1 cellular context compared by ENCODE assay signal in genomic region chr2:190670182-190670946, GRCh38.
TF ChIP-seq lines count a peak whose summit lies in the region.

No MANE protein-coding gene starts in this region.

TF ChIP-seq in GM12878, 131 proteins besides CTCF, POLR2A, EP300 and RAD21 (continued from another document and continues in another):
- TF ChIP-seq, protein P1, sequence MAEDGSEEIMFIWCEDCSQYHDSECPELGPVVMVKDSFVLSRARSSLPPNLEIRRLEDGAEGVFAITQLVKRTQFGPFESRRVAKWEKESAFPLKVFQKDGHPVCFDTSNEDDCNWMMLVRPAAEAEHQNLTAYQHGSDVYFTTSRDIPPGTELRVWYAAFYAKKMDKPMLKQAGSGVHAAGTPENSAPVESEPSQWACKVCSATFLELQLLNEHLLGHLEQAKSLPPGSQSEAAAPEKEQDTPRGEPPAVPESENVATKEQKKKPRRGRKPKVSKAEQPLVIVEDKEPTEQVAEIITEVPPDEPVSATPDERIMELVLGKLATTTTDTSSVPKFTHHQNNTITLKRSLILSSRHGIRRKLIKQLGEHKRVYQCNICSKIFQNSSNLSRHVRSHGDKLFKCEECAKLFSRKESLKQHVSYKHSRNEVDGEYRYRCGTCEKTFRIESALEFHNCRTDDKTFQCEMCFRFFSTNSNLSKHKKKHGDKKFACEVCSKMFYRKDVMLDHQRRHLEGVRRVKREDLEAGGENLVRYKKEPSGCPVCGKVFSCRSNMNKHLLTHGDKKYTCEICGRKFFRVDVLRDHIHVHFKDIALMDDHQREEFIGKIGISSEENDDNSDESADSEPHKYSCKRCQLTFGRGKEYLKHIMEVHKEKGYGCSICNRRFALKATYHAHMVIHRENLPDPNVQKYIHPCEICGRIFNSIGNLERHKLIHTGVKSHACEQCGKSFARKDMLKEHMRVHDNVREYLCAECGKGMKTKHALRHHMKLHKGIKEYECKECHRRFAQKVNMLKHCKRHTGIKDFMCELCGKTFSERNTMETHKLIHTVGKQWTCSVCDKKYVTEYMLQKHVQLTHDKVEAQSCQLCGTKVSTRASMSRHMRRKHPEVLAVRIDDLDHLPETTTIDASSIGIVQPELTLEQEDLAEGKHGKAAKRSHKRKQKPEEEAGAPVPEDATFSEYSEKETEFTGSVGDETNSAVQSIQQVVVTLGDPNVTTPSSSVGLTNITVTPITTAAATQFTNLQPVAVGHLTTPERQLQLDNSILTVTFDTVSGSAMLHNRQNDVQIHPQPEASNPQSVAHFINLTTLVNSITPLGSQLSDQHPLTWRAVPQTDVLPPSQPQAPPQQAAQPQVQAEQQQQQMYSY (CRISPR knock-in tag; IDR thresholded peaks at IDR 0.05), result no peak
- TF ChIP-seq, protein P2, sequence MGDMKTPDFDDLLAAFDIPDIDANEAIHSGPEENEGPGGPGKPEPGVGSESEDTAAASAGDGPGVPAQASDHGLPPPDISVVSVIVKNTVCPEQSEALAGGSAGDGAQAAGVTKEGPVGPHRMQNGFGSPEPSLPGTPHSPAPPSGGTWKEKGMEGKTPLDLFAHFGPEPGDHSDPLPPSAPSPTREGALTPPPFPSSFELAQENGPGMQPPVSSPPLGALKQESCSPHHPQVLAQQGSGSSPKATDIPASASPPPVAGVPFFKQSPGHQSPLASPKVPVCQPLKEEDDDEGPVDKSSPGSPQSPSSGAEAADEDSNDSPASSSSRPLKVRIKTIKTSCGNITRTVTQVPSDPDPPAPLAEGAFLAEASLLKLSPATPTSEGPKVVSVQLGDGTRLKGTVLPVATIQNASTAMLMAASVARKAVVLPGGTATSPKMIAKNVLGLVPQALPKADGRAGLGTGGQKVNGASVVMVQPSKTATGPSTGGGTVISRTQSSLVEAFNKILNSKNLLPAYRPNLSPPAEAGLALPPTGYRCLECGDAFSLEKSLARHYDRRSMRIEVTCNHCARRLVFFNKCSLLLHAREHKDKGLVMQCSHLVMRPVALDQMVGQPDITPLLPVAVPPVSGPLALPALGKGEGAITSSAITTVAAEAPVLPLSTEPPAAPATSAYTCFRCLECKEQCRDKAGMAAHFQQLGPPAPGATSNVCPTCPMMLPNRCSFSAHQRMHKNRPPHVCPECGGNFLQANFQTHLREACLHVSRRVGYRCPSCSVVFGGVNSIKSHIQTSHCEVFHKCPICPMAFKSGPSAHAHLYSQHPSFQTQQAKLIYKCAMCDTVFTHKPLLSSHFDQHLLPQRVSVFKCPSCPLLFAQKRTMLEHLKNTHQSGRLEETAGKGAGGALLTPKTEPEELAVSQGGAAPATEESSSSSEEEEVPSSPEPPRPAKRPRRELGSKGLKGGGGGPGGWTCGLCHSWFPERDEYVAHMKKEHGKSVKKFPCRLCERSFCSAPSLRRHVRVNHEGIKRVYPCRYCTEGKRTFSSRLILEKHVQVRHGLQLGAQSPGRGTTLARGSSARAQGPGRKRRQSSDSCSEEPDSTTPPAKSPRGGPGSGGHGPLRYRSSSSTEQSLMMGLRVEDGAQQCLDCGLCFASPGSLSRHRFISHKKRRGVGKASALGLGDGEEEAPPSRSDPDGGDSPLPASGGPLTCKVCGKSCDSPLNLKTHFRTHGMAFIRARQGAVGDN (IDR thresholded peaks at IDR 0.05), result peak; percentile 44; the same call in 1 of the 2 replicates
- no peak for TF ChIP-seq NFXL1 (IDR thresholded peaks at IDR 0.05; ENCODE audit: borderline replicate concordance)
- TF ChIP-seq HDAC2 (IDR thresholded peaks at IDR 0.05), result no peak
- no peak for TF ChIP-seq CBFB (IDR thresholded peaks at IDR 0.05; ENCODE audit: low read depth)
- TF ChIP-seq BCL11A (IDR thresholded peaks at IDR 0.05; ENCODE audit: low read depth, low read length), result 0 out of 2 replicates have a peak, but pooled peaks have one; percentile 17
- no peak for TF ChIP-seq MYB (IDR thresholded peaks at IDR 0.05; ENCODE audit: borderline replicate concordance, low read depth, low read length)
- TF ChIP-seq SMAD5 (IDR thresholded peaks at IDR 0.05; ENCODE audit: low read depth), result no peak
- no peak for TF ChIP-seq NR2C2 (IDR thresholded peaks at IDR 0.05; ENCODE audit: borderline replicate concordance, control insufficient read depth, insufficient read length, low read depth)
- TF ChIP-seq, protein P3, sequence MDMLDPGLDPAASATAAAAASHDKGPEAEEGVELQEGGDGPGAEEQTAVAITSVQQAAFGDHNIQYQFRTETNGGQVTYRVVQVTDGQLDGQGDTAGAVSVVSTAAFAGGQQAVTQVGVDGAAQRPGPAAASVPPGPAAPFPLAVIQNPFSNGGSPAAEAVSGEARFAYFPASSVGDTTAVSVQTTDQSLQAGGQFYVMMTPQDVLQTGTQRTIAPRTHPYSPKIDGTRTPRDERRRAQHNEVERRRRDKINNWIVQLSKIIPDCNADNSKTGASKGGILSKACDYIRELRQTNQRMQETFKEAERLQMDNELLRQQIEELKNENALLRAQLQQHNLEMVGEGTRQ (IDR thresholded peaks at IDR 0.05; ENCODE audit: borderline replicate concordance, low read depth, low read length), result no peak
- TF ChIP-seq ZBTB40 (IDR thresholded peaks at IDR 0.05; ENCODE audit: borderline replicate concordance), result no peak
- no peak for TF ChIP-seq NRF1 (conservative IDR thresholded peaks at IDR 0.05; ENCODE audit: low read depth, low read length)
- TF ChIP-seq KLF5 (IDR thresholded peaks at IDR 0.05; ENCODE audit: partially characterized antibody), result peak; percentile 48
- TF ChIP-seq, protein P4, sequence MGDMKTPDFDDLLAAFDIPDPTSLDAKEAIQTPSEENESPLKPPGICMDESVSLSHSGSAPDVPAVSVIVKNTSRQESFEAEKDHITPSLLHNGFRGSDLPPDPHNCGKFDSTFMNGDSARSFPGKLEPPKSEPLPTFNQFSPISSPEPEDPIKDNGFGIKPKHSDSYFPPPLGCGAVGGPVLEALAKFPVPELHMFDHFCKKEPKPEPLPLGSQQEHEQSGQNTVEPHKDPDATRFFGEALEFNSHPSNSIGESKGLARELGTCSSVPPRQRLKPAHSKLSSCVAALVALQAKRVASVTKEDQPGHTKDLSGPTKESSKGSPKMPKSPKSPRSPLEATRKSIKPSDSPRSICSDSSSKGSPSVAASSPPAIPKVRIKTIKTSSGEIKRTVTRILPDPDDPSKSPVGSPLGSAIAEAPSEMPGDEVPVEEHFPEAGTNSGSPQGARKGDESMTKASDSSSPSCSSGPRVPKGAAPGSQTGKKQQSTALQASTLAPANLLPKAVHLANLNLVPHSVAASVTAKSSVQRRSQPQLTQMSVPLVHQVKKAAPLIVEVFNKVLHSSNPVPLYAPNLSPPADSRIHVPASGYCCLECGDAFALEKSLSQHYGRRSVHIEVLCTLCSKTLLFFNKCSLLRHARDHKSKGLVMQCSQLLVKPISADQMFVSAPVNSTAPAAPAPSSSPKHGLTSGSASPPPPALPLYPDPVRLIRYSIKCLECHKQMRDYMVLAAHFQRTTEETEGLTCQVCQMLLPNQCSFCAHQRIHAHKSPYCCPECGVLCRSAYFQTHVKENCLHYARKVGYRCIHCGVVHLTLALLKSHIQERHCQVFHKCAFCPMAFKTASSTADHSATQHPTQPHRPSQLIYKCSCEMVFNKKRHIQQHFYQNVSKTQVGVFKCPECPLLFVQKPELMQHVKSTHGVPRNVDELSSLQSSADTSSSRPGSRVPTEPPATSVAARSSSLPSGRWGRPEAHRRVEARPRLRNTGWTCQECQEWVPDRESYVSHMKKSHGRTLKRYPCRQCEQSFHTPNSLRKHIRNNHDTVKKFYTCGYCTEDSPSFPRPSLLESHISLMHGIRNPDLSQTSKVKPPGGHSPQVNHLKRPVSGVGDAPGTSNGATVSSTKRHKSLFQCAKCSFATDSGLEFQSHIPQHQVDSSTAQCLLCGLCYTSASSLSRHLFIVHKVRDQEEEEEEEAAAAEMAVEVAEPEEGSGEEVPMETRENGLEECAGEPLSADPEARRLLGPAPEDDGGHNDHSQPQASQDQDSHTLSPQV (IDR thresholded peaks at IDR 0.05), result peak; percentile 95; the same call in 1 of the 2 replicates
- TF ChIP-seq STAT1 (conservative IDR thresholded peaks at IDR 0.05), result no peak
- no peak for TF ChIP-seq RB1 (IDR thresholded peaks at IDR 0.05; ENCODE audit: borderline replicate concordance)
- no peak for TF ChIP-seq PKNOX1 (IDR thresholded peaks at IDR 0.05)
- no peak for TF ChIP-seq SUPT20H (IDR thresholded peaks at IDR 0.05; ENCODE audit: borderline replicate concordance, control insufficient read depth, low read depth, low read length)
- no peak for TF ChIP-seq CBX3 (IDR thresholded peaks at IDR 0.05; ENCODE audit: borderline replicate concordance, low read depth)
- no peak for TF ChIP-seq MEF2B (IDR thresholded peaks at IDR 0.05; ENCODE audit: partially characterized antibody, poor library complexity, severe bottlenecking)
- TF ChIP-seq, protein P5, sequence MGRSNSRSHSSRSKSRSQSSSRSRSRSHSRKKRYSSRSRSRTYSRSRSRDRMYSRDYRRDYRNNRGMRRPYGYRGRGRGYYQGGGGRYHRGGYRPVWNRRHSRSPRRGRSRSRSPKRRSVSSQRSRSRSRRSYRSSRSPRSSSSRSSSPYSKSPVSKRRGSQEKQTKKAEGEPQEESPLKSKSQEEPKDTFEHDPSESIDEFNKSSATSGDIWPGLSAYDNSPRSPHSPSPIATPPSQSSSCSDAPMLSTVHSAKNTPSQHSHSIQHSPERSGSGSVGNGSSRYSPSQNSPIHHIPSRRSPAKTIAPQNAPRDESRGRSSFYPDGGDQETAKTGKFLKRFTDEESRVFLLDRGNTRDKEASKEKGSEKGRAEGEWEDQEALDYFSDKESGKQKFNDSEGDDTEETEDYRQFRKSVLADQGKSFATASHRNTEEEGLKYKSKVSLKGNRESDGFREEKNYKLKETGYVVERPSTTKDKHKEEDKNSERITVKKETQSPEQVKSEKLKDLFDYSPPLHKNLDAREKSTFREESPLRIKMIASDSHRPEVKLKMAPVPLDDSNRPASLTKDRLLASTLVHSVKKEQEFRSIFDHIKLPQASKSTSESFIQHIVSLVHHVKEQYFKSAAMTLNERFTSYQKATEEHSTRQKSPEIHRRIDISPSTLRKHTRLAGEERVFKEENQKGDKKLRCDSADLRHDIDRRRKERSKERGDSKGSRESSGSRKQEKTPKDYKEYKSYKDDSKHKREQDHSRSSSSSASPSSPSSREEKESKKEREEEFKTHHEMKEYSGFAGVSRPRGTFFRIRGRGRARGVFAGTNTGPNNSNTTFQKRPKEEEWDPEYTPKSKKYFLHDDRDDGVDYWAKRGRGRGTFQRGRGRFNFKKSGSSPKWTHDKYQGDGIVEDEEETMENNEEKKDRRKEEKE (IDR thresholded peaks at IDR 0.05), result no peak
- TF ChIP-seq DPF2 (IDR thresholded peaks at IDR 0.05), result no peak
- TF ChIP-seq TCF12 (IDR thresholded peaks at IDR 0.05; ENCODE audit: low read depth, low read length), result no peak
- TF ChIP-seq NFYA (IDR thresholded peaks at IDR 0.05; ENCODE audit: borderline replicate concordance, low read depth, low read length), result no peak
- TF ChIP-seq, protein P6, sequence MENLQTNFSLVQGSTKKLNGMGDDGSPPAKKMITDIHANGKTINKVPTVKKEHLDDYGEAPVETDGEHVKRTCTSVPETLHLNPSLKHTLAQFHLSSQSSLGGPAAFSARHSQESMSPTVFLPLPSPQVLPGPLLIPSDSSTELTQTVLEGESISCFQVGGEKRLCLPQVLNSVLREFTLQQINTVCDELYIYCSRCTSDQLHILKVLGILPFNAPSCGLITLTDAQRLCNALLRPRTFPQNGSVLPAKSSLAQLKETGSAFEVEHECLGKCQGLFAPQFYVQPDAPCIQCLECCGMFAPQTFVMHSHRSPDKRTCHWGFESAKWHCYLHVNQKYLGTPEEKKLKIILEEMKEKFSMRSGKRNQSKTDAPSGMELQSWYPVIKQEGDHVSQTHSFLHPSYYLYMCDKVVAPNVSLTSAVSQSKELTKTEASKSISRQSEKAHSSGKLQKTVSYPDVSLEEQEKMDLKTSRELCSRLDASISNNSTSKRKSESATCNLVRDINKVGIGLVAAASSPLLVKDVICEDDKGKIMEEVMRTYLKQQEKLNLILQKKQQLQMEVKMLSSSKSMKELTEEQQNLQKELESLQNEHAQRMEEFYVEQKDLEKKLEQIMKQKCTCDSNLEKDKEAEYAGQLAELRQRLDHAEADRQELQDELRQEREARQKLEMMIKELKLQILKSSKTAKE (IDR thresholded peaks at IDR 0.05; ENCODE audit: low read depth, poor library complexity, severe bottlenecking), result peak; percentile 42
- no peak for TF ChIP-seq POLR2AphosphoS5 (IDR thresholded peaks at IDR 0.05; ENCODE audit: low read length)
- no peak for TF ChIP-seq GATAD2B (conservative IDR thresholded peaks at IDR 0.05; ENCODE audit: low read depth)
- TF ChIP-seq BHLHE40 (IDR thresholded peaks at IDR 0.05; ENCODE audit: borderline replicate concordance in 1 of 2, low read depth in 2 of 2, low read length in 1 of 2), result peak; percentile 19 to 30; a peak in 1 of 4 replicates
- TF ChIP-seq SIX5 (IDR thresholded peaks at IDR 0.05; ENCODE audit: low read depth, low read length, severe bottlenecking), result no peak
- TF ChIP-seq SREBF1 (IDR thresholded peaks at IDR 0.05; ENCODE audit: low read length), result no peak
- TF ChIP-seq TCF7 (IDR thresholded peaks at IDR 0.05; ENCODE audit: borderline replicate concordance), result no peak
- no peak for TF ChIP-seq JUND (IDR thresholded peaks at IDR 0.05; ENCODE audit: low read depth, low read length)
